1 cellular context compared by ENCODE assay signal in the genomic region with DNA sequence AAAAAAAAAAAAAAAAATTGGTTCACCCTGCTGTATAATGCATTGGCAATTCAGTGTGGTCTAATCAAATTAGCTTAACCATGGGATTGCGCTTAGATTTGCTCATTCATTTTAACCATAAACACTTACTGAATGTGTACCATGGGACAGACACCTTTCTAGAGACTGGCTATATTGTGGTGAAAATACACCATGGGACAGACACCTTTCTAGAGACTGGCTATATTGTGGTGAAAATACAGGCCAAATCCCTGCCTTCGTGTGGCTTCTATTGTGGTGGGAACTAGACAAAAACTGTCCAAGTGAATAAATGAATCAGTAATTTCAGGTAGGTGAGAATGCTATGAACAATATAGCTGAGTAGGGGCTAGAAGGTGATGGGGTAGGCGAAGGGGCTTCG.
TF ChIP-seq lines count a peak whose summit lies in the region.

No MANE protein-coding gene starts in this region.

TF ChIP-seq in GM23338, 12 proteins besides CTCF, POLR2A, EP300 and RAD21:
- TF ChIP-seq STAT1 (IDR thresholded peaks at IDR 0.05; ENCODE audit: unreplicated experiment) (no peak), ZNF331 (CRISPR knock-in tag; IDR thresholded peaks at IDR 0.05; ENCODE audit: low read depth) (no peak), CREB1 (CRISPR knock-in tag; IDR thresholded peaks at IDR 0.05; ENCODE audit: low read depth) (no peak), JUNB (IDR thresholded peaks at IDR 0.05; ENCODE audit: unreplicated experiment) (no peak), POLR2AphosphoS5 (IDR thresholded peaks at IDR 0.05; ENCODE audit: low read depth) (no peak), NANOG (IDR thresholded peaks at IDR 0.05; ENCODE audit: borderline replicate concordance) (no peak), EZH2 (IDR thresholded peaks at IDR 0.05; ENCODE audit: low read depth, unreplicated experiment) (no peak), EZH2phosphoT487 (IDR thresholded peaks at IDR 0.05; ENCODE audit: unreplicated experiment) (no peak), ZNF114 (CRISPR knock-in tag; IDR thresholded peaks at IDR 0.05) (no peak)
- TF ChIP-seq, protein P1, sequence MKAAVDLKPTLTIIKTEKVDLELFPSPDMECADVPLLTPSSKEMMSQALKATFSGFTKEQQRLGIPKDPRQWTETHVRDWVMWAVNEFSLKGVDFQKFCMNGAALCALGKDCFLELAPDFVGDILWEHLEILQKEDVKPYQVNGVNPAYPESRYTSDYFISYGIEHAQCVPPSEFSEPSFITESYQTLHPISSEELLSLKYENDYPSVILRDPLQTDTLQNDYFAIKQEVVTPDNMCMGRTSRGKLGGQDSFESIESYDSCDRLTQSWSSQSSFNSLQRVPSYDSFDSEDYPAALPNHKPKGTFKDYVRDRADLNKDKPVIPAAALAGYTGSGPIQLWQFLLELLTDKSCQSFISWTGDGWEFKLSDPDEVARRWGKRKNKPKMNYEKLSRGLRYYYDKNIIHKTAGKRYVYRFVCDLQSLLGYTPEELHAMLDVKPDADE (IDR thresholded peaks at IDR 0.05) = no peak
- TF ChIP-seq, protein P2, sequence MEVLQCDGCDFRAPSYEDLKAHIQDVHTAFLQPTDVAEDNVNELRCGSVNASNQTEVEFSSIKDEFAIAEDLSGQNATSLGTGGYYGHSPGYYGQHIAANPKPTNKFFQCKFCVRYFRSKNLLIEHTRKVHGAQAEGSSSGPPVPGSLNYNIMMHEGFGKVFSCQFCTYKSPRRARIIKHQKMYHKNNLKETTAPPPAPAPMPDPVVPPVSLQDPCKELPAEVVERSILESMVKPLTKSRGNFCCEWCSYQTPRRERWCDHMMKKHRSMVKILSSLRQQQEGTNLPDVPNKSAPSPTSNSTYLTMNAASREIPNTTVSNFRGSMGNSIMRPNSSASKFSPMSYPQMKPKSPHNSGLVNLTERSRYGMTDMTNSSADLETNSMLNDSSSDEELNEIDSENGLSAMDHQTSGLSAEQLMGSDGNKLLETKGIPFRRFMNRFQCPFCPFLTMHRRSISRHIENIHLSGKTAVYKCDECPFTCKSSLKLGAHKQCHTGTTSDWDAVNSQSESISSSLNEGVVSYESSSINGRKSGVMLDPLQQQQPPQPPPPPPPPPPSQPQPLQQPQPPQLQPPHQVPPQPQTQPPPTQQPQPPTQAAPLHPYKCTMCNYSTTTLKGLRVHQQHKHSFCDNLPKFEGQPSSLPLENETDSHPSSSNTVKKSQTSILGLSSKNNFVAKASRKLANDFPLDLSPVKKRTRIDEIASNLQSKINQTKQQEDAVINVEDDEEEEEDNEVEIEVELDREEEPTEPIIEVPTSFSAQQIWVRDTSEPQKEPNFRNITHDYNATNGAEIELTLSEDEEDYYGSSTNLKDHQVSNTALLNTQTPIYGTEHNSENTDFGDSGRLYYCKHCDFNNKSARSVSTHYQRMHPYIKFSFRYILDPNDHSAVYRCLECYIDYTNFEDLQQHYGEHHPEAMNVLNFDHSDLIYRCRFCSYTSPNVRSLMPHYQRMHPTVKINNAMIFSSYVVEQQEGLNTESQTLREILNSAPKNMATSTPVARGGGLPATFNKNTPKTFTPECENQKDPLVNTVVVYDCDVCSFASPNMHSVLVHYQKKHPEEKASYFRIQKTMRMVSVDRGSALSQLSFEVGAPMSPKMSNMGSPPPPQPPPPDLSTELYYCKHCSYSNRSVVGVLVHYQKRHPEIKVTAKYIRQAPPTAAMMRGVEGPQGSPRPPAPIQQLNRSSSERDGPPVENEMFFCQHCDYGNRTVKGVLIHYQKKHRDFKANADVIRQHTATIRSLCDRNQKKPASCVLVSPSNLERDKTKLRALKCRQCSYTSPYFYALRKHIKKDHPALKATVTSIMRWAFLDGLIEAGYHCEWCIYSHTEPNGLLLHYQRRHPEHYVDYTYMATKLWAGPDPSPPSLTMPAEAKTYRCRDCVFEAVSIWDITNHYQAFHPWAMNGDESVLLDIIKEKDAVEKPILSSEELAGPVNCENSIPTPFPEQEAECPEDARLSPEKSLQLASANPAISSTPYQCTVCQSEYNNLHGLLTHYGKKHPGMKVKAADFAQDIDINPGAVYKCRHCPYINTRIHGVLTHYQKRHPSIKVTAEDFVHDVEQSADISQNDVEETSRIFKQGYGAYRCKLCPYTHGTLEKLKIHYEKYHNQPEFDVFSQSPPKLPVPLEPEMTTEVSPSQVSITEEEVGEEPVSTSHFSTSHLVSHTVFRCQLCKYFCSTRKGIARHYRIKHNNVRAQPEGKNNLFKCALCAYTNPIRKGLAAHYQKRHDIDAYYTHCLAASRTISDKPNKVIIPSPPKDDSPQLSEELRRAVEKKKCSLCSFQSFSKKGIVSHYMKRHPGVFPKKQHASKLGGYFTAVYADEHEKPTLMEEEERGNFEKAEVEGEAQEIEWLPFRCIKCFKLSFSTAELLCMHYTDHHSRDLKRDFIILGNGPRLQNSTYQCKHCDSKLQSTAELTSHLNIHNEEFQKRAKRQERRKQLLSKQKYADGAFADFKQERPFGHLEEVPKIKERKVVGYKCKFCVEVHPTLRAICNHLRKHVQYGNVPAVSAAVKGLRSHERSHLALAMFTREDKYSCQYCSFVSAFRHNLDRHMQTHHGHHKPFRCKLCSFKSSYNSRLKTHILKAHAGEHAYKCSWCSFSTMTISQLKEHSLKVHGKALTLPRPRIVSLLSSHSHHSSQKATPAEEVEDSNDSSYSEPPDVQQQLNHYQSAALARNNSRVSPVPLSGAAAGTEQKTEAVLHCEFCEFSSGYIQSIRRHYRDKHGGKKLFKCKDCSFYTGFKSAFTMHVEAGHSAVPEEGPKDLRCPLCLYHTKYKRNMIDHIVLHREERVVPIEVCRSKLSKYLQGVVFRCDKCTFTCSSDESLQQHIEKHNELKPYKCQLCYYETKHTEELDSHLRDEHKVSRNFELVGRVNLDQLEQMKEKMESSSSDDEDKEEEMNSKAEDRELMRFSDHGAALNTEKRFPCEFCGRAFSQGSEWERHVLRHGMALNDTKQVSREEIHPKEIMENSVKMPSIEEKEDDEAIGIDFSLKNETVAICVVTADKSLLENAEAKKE (CRISPR knock-in tag; IDR thresholded peaks at IDR 0.05) = no peak
- TF ChIP-seq, protein P3, sequence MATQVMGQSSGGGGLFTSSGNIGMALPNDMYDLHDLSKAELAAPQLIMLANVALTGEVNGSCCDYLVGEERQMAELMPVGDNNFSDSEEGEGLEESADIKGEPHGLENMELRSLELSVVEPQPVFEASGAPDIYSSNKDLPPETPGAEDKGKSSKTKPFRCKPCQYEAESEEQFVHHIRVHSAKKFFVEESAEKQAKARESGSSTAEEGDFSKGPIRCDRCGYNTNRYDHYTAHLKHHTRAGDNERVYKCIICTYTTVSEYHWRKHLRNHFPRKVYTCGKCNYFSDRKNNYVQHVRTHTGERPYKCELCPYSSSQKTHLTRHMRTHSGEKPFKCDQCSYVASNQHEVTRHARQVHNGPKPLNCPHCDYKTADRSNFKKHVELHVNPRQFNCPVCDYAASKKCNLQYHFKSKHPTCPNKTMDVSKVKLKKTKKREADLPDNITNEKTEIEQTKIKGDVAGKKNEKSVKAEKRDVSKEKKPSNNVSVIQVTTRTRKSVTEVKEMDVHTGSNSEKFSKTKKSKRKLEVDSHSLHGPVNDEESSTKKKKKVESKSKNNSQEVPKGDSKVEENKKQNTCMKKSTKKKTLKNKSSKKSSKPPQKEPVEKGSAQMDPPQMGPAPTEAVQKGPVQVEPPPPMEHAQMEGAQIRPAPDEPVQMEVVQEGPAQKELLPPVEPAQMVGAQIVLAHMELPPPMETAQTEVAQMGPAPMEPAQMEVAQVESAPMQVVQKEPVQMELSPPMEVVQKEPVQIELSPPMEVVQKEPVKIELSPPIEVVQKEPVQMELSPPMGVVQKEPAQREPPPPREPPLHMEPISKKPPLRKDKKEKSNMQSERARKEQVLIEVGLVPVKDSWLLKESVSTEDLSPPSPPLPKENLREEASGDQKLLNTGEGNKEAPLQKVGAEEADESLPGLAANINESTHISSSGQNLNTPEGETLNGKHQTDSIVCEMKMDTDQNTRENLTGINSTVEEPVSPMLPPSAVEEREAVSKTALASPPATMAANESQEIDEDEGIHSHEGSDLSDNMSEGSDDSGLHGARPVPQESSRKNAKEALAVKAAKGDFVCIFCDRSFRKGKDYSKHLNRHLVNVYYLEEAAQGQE (IDR thresholded peaks at IDR 0.05; ENCODE audit: unreplicated experiment) = no peak
